ENCODE assay signal across 31 cellular contexts in genomic region chrX:42684062-42684461, GRCh38.
"Had no signal": no experiment of that assay in that cellular context is flagged by ENCODE, and none has a peak within 500 bp of the region (broad histone marks: within the 10 kb centered on the region; RNA-seq: fewer than 3 reads in every experiment).

No MANE protein-coding gene starts in this region.

- H3K36me3 ChIP-seq: ascending aorta, cardiac muscle cell, WERI-Rb-1 had no signal

- ATAC-seq: activated CD4-positive, alpha-beta T cell treated with anti-CD3 and anti-CD28 coated beads for 36 hours; activated CD4-positive, CD25-positive, alpha-beta regulatory T cell treated with anti-CD3 and anti-CD28 coated beads, Interleukin-2, amount 50 U/mL, for 24 hours; activated CD8-positive, alpha-beta memory T cell treated with anti-CD3 and anti-CD28 coated beads, Interleukin-2, amount 10 ng/mL, durations not matched to agents 7 days and 5 days; activated CD8-positive, alpha-beta T cell treated with anti-CD3 and anti-CD28 coated beads, Interleukin-2, amount 10 ng/mL, durations not matched to agents 7 days and 5 days; activated naive CD8-positive, alpha-beta T cell treated with anti-CD3 and anti-CD28 coated beads, Interleukin-2, amount 50 U/mL, for 24 hours; WTC11 had no signal

- H3K9me3 ChIP-seq: ascending aorta had no signal

- H3K27ac ChIP-seq: ascending aorta, cardiac muscle cell, WERI-Rb-1 had no signal

- H3K27me3 ChIP-seq: ascending aorta, cardiac muscle cell had no signal

- DNase-seq: activated CD4-positive, alpha-beta memory T cell treated with anti-CD3 and anti-CD28 coated beads, Interleukin-2, amount 10 ng/mL, durations not matched to agents 7 days and 5 days; activated CD4-positive, alpha-beta T cell treated with anti-CD3 and anti-CD28 coated beads for 1 hour; activated CD4-positive, alpha-beta T cell treated with anti-CD3 and anti-CD28 coated beads for 36 hours; activated CD4-positive, alpha-beta T cell treated with anti-CD3 and anti-CD28 coated beads for 48 hours; activated CD4-positive, alpha-beta T cell treated with anti-CD3 and anti-CD28 coated beads, Interleukin-2, amount 10 ng/mL, durations not matched to agents 7 days and 5 days; activated CD4-positive, alpha-beta T cell treated with anti-CD3 and anti-CD28 coated beads, Interleukin-2, amount 50 U/mL, for 48 hours; activated CD4-positive, CD25-positive, alpha-beta regulatory T cell; activated CD8-positive, alpha-beta memory T cell treated with anti-CD3 and anti-CD28 coated beads for 24 hours; activated CD8-positive, alpha-beta memory T cell treated with anti-CD3 and anti-CD28 coated beads, Interleukin-2, amount 10 ng/mL, durations not matched to agents 7 days and 5 days; activated CD8-positive, alpha-beta memory T cell treated with anti-CD3 and anti-CD28 coated beads, Interleukin-2, amount 50 U/mL, for 48 hours; activated CD8-positive, alpha-beta T cell treated with anti-CD3 and anti-CD28 coated beads, Interleukin-2, amount 10 ng/mL, durations not matched to agents 7 days and 5 days; activated effector memory CD4-positive, alpha-beta T cell treated with Interleukin-2 at 50 U/mL for 16 hours; activated gamma-delta T cell; activated naive CD4-positive, alpha-beta T cell treated with anti-CD3 and anti-CD28 coated beads, Interleukin-2, amount 10 ng/mL, durations not matched to agents 7 days and 5 days; activated naive CD4-positive, alpha-beta T cell treated with Interleukin-2 at 50 U/mL for 16 hours; activated naive CD8-positive, alpha-beta T cell treated with anti-CD3 and anti-CD28 coated beads, Interleukin-2, amount 10 ng/mL, durations not matched to agents 7 days and 5 days; activated naive CD8-positive, alpha-beta T cell treated with anti-CD3 and anti-CD28 coated beads, Interleukin-2, amount 50 U/mL, for 24 hours; activated T-cell treated with anti-CD3 and anti-CD28 coated beads, Interleukin-2, amount 50 U/mL, for 24 hours; activated T-cell treated with anti-CD3 and anti-CD28 coated beads, Interleukin-2, amount 50 U/mL, for 48 hours; amygdala; anterior cingulate cortex; caudate nucleus; cerebellar nuclear complex; T-helper 1 cell; T-helper 2 cell; T-helper 9 cell; WERI-Rb-1 had no signal

- H3K4me3 ChIP-seq: ascending aorta, cardiac muscle cell had no signal

- H3K4me1 ChIP-seq: ascending aorta had no signal
